ENCODE assay signal across 8 cellular contexts in the genomic region with DNA sequence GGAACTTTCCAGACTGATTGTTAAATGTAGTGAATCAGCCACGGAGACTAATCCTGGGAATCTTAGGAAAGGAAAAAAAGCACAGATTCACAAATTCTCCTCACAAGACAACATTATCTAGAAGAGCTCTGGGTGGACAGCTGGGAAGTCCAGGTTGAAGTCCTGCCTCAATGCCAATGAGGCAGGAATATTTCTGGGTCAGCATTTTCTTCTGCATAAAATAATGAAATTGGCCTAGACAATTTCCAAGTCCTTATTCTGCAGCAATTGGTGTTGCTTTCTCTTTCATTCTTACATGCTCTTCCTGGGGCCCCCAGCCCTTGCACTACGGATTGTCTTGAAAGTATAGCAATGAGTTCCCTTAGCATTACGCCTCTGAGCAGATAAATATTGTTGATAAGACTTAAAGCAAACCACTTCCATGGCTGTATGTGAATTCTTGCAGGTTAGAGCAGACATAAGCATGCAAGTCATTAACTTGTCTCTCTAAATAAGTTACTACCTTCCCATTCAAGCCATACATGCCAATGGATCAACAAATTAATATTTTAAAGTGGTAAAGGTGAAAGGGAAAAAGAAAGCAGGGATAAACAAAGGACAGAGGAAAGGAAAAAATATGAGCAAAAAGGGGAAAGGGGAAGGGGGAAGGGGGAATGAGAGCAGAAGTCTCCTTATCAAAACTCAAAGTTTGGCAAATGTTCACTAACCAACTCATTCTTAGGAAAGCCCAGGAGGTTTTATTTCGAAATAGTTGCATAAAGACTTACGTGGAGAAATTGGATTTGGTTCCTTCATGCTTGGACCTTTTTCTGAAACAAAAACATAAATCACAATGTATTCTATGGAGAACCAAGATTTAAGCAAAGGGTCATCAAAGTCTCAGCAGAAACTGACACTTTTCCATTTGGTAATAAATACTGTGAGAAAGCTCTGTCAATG.
DNase-seq lines count a peak whose midpoint lies in the region; ATAC-seq and FAIRE-seq lines count a peak whose summit lies in the region.
"Had no signal": no experiment of that assay in that cellular context is flagged by ENCODE, and none has a peak within 500 bp of the region (broad histone marks: within the 10 kb centered on the region; RNA-seq: fewer than 3 reads in every experiment).

No MANE protein-coding gene starts in this region.

- peaks cover 30% of the 10 kb centered on the region for H3K4me1 Mint-ChIP-seq in activated naive CD8-positive, alpha-beta T cell treated with anti-CD3 and anti-CD28 coated beads, Interleukin-2, amount 10 ng/mL, durations not matched to agents 7 days and 5 days

- peak overlapping the region; percentile 82 for H3K4me3 Mint-ChIP-seq in activated naive CD8-positive, alpha-beta T cell treated with anti-CD3 and anti-CD28 coated beads, Interleukin-2, amount 10 ng/mL, durations not matched to agents 7 days and 5 days

- POLR2A ChIA-PET in activated naive CD8-positive, alpha-beta T cell treated with anti-CD3 and anti-CD28 coated beads, Interleukin-2, amount 10 ng/mL, durations not matched to agents 7 days and 5 days (lab: Charles Lee): no interaction called here

- H3K36me3 ChIP-seq in small intestine (ENCODE audit: control insufficient read depth in 2 of 2, insufficient read depth in 2 of 2, low read length in 2 of 2): no peaks in the 10 kb centered on the region

- H3K4me3 ChIP-seq in small intestine (ENCODE audit: low read depth in 1 of 2, low read length in 2 of 2): no peak overlapping the region

- FAIRE-seq in small intestine (lab: Jason Lieb, UNC): no peak
- FAIRE-seq: islet of Langerhans had no signal

- H3K9me3 ChIP-seq in small intestine (ENCODE audit: control insufficient read depth, low read depth): no peaks in the 10 kb centered on the region

- ATAC-seq in GM19468 (IDR thresholded peaks at IDR 0.05; ENCODE audit: extremely low read depth, unreplicated experiment): peak; percentile 58
- peak; percentile 94 for ATAC-seq in HG03442 (IDR thresholded peaks at IDR 0.05; ENCODE audit: unreplicated experiment)
- ATAC-seq in activated naive CD8-positive, alpha-beta T cell treated with anti-CD3 and anti-CD28 coated beads, Interleukin-2, amount 10 ng/mL, durations not matched to agents 7 days and 5 days (ENCODE audit: low read depth): peak; percentile 100

- H3K27ac Mint-ChIP-seq in activated naive CD8-positive, alpha-beta T cell treated with anti-CD3 and anti-CD28 coated beads, Interleukin-2, amount 10 ng/mL, durations not matched to agents 7 days and 5 days: peak overlapping the region; percentile 92

- no peaks in the 10 kb centered on the region for H3K27me3 Mint-ChIP-seq in activated naive CD8-positive, alpha-beta T cell treated with anti-CD3 and anti-CD28 coated beads, Interleukin-2, amount 10 ng/mL, durations not matched to agents 7 days and 5 days

- peaks cover 0 to 4% of the 10 kb centered on the region in 2 donors for H3K4me1 ChIP-seq in small intestine (ENCODE audit: control insufficient read depth in 2 of 2, insufficient read depth in 1 of 2, low read depth in 1 of 2, low read length in 1 of 2)

- peak; percentile 41 for DNase-seq in activated naive CD8-positive, alpha-beta T cell treated with anti-CD3 and anti-CD28 coated beads, Interleukin-2, amount 10 ng/mL, durations not matched to agents 7 days and 5 days
- DNase-seq in small intestine (peak; percentile 26), C1 segment of cervical spinal cord (lab: John Stamatoyannopoulos, UW) (no peak), putamen (ENCODE audit: low spot score) (no peak), NCI-H146 (lab: John Stamatoyannopoulos, UW) (no peak)

- H3K36me3 Mint-ChIP-seq in activated naive CD8-positive, alpha-beta T cell treated with anti-CD3 and anti-CD28 coated beads, Interleukin-2, amount 10 ng/mL, durations not matched to agents 7 days and 5 days: peaks cover 20% of the 10 kb centered on the region

- WGBS in small intestine, 3 donors: 31 to 45% (median 41%) methylated on average over 5 of the region's 5 CpGs

- no peaks in the 10 kb centered on the region for H3K27me3 ChIP-seq in small intestine (ENCODE audit: control insufficient read depth in 2 of 2, insufficient read depth in 2 of 2, low read length in 2 of 2)

- H3K9me3 Mint-ChIP-seq in activated naive CD8-positive, alpha-beta T cell treated with anti-CD3 and anti-CD28 coated beads, Interleukin-2, amount 10 ng/mL, durations not matched to agents 7 days and 5 days: peaks cover 3% of the 10 kb centered on the region

- no peak overlapping the region for H3K27ac ChIP-seq in small intestine (ENCODE audit: low read depth in 1 of 2, low read length in 1 of 2)

Comparison
In these comparisons a context has a peak if more than half of its experiments do, and no peak if none do; other contexts are left out.
1. DNase-seq: peak in activated naive CD8-positive, alpha-beta T cell treated with anti-CD3 and anti-CD28 coated beads, Interleukin-2, amount 10 ng/mL, durations not matched to agents 7 days and 5 days (single experiment) and small intestine (single experiment); none in C1 segment of cervical spinal cord (0 of 14), putamen (single experiment) and NCI-H146 (single experiment).
2. Peak in every context shown above with its lines, with median percentiles within 50 percentile points of each other: ATAC-seq.